Comparison of ENCODE assay signal across 8 cellular contexts in the genomic region with DNA sequence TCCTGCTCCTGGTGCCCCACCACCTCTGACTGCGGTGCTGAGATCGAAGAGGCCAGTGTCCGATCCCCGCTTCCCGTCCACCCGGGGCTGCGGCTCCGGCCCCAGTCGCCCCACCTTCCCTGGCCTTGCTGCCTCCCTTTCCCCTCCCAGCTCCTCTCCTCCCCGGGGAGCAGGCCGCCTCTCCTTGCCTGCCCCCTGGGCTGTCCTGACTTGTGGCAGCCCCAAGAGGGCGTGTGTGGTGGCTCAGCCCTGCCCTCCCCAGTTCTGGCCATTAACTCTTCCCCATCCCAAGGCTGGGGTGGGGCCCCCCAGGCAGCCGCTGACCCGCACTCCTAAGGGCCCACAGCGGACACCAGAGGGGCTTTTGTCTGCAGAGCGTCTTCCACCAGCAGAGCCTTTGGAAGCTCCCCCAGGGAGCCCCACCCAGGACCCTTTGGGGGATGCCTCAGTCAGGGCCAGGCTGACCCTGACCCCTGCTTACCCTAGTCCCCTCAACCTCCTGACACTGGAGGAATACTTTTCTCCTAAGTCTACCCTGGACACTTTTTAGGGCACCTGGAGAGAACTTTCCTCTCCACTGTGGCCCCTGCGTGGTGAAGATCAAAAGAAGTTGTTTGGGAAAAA. TPM values are rescaled to one million over a fixed set of nuclear protein-coding genes. Genes with fewer than 3 reads are reported as not detected.
DNase-seq lines count a peak whose midpoint lies in the region; ATAC-seq and TF ChIP-seq lines count a peak whose summit lies in the region.

No MANE protein-coding gene starts in this region.

- H3K27ac ChIP-seq in Karpas-422 (ENCODE audit: low read length): no peak overlapping the region
- H3K27ac ChIP-seq in iPS DF 6.9 (ENCODE audit: low read length): no peak overlapping the region
- H3K27ac ChIP-seq in smooth muscle cell (ENCODE audit: low read depth): no peak overlapping the region

- no peaks in the 10 kb centered on the region for H3F3A ChIP-seq in smooth muscle cell (ENCODE audit: low read depth)

- H3K4me1 ChIP-seq in Karpas-422 (ENCODE audit: low read length) (peaks cover 26% of the 10 kb centered on the region), iPS DF 6.9 (ENCODE audit: control insufficient read depth, insufficient read depth, low read length) (peaks cover 12% of the 10 kb centered on the region), smooth muscle cell (ENCODE audit: low read depth) (peaks cover 4% of the 10 kb centered on the region)

- H3K36me3 ChIP-seq in Karpas-422 (ENCODE audit: insufficient read depth, low read length) (no peaks in the 10 kb centered on the region), iPS DF 6.9 (ENCODE audit: control insufficient read depth, insufficient read depth, low read length) (no peaks in the 10 kb centered on the region), smooth muscle cell (ENCODE audit: low read depth) (no peaks in the 10 kb centered on the region)

- no peaks in the 10 kb centered on the region for H3K9me2 ChIP-seq in Karpas-422 (replicated peaks; ENCODE audit: insufficient read depth, low read length)

- H3K4me3 ChIP-seq in GM12864 (ENCODE audit: low read depth, low read length) (peak overlapping the region; percentile 44), Karpas-422 (ENCODE audit: low read length) (peak overlapping the region; percentile 61), iPS DF 6.9 (ENCODE audit: low read length) (peak overlapping the region; percentile 28; the same call in 1 of the 2 replicates), smooth muscle cell (peak overlapping the region; percentile 46)

- ATAC-seq in GM21528 (IDR thresholded peaks at IDR 0.05; ENCODE audit: low FRiP score, unreplicated experiment) (peak; percentile 50), GM21825 (IDR thresholded peaks at IDR 0.05; ENCODE audit: unreplicated experiment) (no peak)
- ATAC-seq in activated naive CD4-positive, alpha-beta T cell treated with anti-CD3 and anti-CD28 coated beads, Interleukin-2, amount 50 U/mL, for 72 hours: peak; percentile 30 to 69

- H3K9ac ChIP-seq in Karpas-422 (ENCODE audit: low read length) (peak overlapping the region; percentile 56), smooth muscle cell (ENCODE audit: low read depth) (no peak overlapping the region)

- H2AFZ ChIP-seq in Karpas-422 (ENCODE audit: low read length) (no peak overlapping the region), smooth muscle cell (ENCODE audit: low read depth) (no peak overlapping the region)

- H4K20me1 ChIP-seq in Karpas-422 (ENCODE audit: insufficient read depth, low read depth, low read length) (peaks cover 9% of the 10 kb centered on the region; the same call in 1 of the 2 replicates), smooth muscle cell (ENCODE audit: low read depth) (no peaks in the 10 kb centered on the region)

- peak overlapping the region in 1 of 2 donors; percentile 27 for H3K27ac Mint-ChIP-seq in activated naive CD4-positive, alpha-beta T cell treated with anti-CD3 and anti-CD28 coated beads, Interleukin-2, amount 50 U/mL, for 72 hours

- H3K27me3 ChIP-seq in Karpas-422 (ENCODE audit: low read length) (no peaks in the 10 kb centered on the region), iPS DF 6.9 (ENCODE audit: control insufficient read depth, insufficient read depth, low read length) (peaks cover 11% of the 10 kb centered on the region; the same call in 1 of the 2 replicates), smooth muscle cell (ENCODE audit: low read depth) (peaks cover 98% of the 10 kb centered on the region)

- H3K4me2 ChIP-seq in Karpas-422 (ENCODE audit: low read depth, low read length, poor library complexity, severe bottlenecking) (peak overlapping the region; percentile 68), smooth muscle cell (peak overlapping the region; percentile 88)

- H3K9me3 ChIP-seq in Karpas-422 (ENCODE audit: low read length) (no peaks in the 10 kb centered on the region), iPS DF 6.9 (ENCODE audit: control insufficient read depth, insufficient read depth, low read length) (no peaks in the 10 kb centered on the region), smooth muscle cell (replicated peaks; ENCODE audit: low read depth) (no peaks in the 10 kb centered on the region)

- DNase-seq in GM12864 (ENCODE audit: low read depth): no peak
- peak; percentile 72 for DNase-seq in Karpas-422
- DNase-seq in activated naive CD4-positive, alpha-beta T cell treated with anti-CD3 and anti-CD28 coated beads, Interleukin-2, amount 50 U/mL, for 72 hours (ENCODE audit: low spot score in 2 of 2): peak in 1 of 2 donors; percentile 36
- no peak for DNase-seq in iPS DF 6.9 (ENCODE audit: low read depth, low spot score)
- no peak for DNase-seq in smooth muscle cell (lab: John Stamatoyannopoulos, UW; ENCODE audit: unreplicated experiment)
- no peak for DNase-seq in NCI-H1436 (lab: John Stamatoyannopoulos, UW)

- TF ChIP-seq CTCF in GM12864 (IDR thresholded peaks at IDR 0.05; ENCODE audit: low read depth, low read length, missing control alignments) (peak; percentile 61), smooth muscle cell (IDR thresholded peaks at IDR 0.05; ENCODE audit: borderline replicate concordance, insufficient read depth, poor library complexity, severe bottlenecking) (peak; percentile 30)

- WGBS in iPS DF 6.9 (ENCODE audit: insufficient coverage, insufficient read length): no CpG with 5 or more reads among the region's 17 CpGs
- WGBS in smooth muscle cell (ENCODE audit: low lambda C conversion rate): 12% methylated on average over 16 of the region's 17 CpGs

- H3K79me2 ChIP-seq in Karpas-422 (ENCODE audit: low read length) (no peaks in the 10 kb centered on the region), smooth muscle cell (ENCODE audit: low read depth) (no peaks in the 10 kb centered on the region)

- no peaks in the 10 kb centered on the region for H3K9me3 Mint-ChIP-seq in activated naive CD4-positive, alpha-beta T cell treated with anti-CD3 and anti-CD28 coated beads, Interleukin-2, amount 50 U/mL, for 72 hours

- H3K36me3 Mint-ChIP-seq in activated naive CD4-positive, alpha-beta T cell treated with anti-CD3 and anti-CD28 coated beads, Interleukin-2, amount 50 U/mL, for 72 hours: no peaks in the 10 kb centered on the region

RNA-seq across cellular contexts. Expression of a gene that starts 16.7 kb away (rescaled TPM):
- total RNA-seq in Karpas-422 (2014; rRNA removed; shearing (Covaris generic); ENCODE audit: low replicate concordance): 0.07 TPM in 1 of 2 replicates, not detected in the other
- 1 to 10 TPM in 1 of 2 donors, not detected in 1; 1.4 TPM for total RNA-seq in activated naive CD4-positive, alpha-beta T cell treated with anti-CD3 and anti-CD28 coated beads, Interleukin-2, amount 50 U/mL, for 72 hours
- total RNA-seq in smooth muscle cell: 0.18 TPM in 1 of 2 replicates, not detected in the other
- polyA plus RNA-seq in smooth muscle cell: 0.34 and 0.76 TPM in 2 replicates

RNA-seq across cellular contexts. Expression of a gene that starts 38.5 kb away (rescaled TPM):
- total RNA-seq in Karpas-422 (2014; rRNA removed; shearing (Covaris generic); ENCODE audit: low replicate concordance): 238 and 244 TPM in 2 replicates
- total RNA-seq in activated naive CD4-positive, alpha-beta T cell treated with anti-CD3 and anti-CD28 coated beads, Interleukin-2, amount 50 U/mL, for 72 hours: 10 to 100 TPM; 11.4 to 26.0 TPM
- 1.3 and 9.4 TPM in 2 replicates for total RNA-seq in smooth muscle cell
- polyA plus RNA-seq in smooth muscle cell: 7.3 and 7.4 TPM in 2 replicates

RNA-seq across cellular contexts. Expression of a gene that starts 50.1 kb away (rescaled TPM):
- total RNA-seq in Karpas-422 (2014; rRNA removed; shearing (Covaris generic); ENCODE audit: low replicate concordance): 56.6 and 69.3 TPM in 2 replicates
- total RNA-seq in activated naive CD4-positive, alpha-beta T cell treated with anti-CD3 and anti-CD28 coated beads, Interleukin-2, amount 50 U/mL, for 72 hours: 100 to 1,000 TPM in 1 of 2 donors, 10 to 100 TPM in 1; 68.9 to 247 TPM
- total RNA-seq in smooth muscle cell: 8.0 and 9.3 TPM in 2 replicates
- 12.8 and 13.5 TPM in 2 replicates for polyA plus RNA-seq in smooth muscle cell

RNA-seq across cellular contexts. Expression of a gene that starts 53.6 kb away (rescaled TPM):
- 48.0 and 49.8 TPM in 2 replicates for total RNA-seq in Karpas-422 (2014; rRNA removed; shearing (Covaris generic); ENCODE audit: low replicate concordance)
- 10 to 100 TPM; 86.8 to 90.1 TPM for total RNA-seq in activated naive CD4-positive, alpha-beta T cell treated with anti-CD3 and anti-CD28 coated beads, Interleukin-2, amount 50 U/mL, for 72 hours
- total RNA-seq in smooth muscle cell: 31.1 and 34.2 TPM in 2 replicates
- polyA plus RNA-seq in smooth muscle cell: 108 and 110 TPM in 2 replicates
